12 cellular contexts compared by ENCODE assay signal in genomic region chr11:124643605-124644425, GRCh38. TPM values are rescaled to one million over a fixed set of nuclear protein-coding genes. Genes with fewer than 3 reads are reported as not detected.
A peak's percentile ranks its signal among the peaks of the same experiment; 100 is the strongest.
DNase-seq lines count a peak whose midpoint lies in the region; ATAC-seq and TF ChIP-seq lines count a peak whose summit lies in the region.
"Had no signal": no experiment of that assay in that cellular context is flagged by ENCODE, and none has a peak within 500 bp of the region (broad histone marks: within the 10 kb centered on the region; RNA-seq: fewer than 3 reads in every experiment).

No MANE protein-coding gene starts in this region.

- H3K27me3 ChIP-seq in MG63 = no peaks in the 10 kb centered on the region
- no peaks in the 10 kb centered on the region for H3K27me3 ChIP-seq in psoas muscle (ENCODE audit: insufficient read depth in 3 of 3, low read length in 2 of 3)
- H3K27me3 ChIP-seq: esophagus squamous epithelium had no signal

- no peaks in the 10 kb centered on the region for H3K36me3 ChIP-seq in MG63
- H3K36me3 ChIP-seq in psoas muscle (ENCODE audit: insufficient read depth in 1 of 2, low read depth in 1 of 2) = peaks cover 0 to 30% of the 10 kb centered on the region in 2 donors

- ATAC-seq in psoas muscle (peak; percentile 18 to 40 (median 32)), GM21529 (IDR thresholded peaks at IDR 0.05; ENCODE audit: unreplicated experiment) (no peak)
- ATAC-seq: stimulated activated effector memory CD8-positive, alpha-beta T cell treated with anti-CD3 and anti-CD28 coated beads, Interleukin-12 subunit alpha, Interleukin-12 subunit beta, amount 100 ng/mL, for 72 hours had no signal

- TF ChIP-seq CTCF in coronary artery (IDR thresholded peaks at IDR 0.05) = no peak
- TF ChIP-seq CTCF in psoas muscle (IDR thresholded peaks at IDR 0.05) = no peak

- DNase-seq in EH (ENCODE audit: low read depth) (peak; percentile 95), MG63 (peak; percentile 55), coronary artery (ENCODE audit: low spot score) (no peak), psoas muscle (no peak), NCI-H1092 treated with DMSO at 0.1 percent for 48 hours (lab: John Stamatoyannopoulos, UW) (no peak), activated gamma-delta T cell (lab: John Stamatoyannopoulos, UW) (no peak)
- DNase-seq in NK-92 treated with Interleukin-12 subunit alpha and Interleukin-12 subunit beta, amount 100 ng/mL, for 24 hours (lab: John Stamatoyannopoulos, UW) = no peak
- DNase-seq: esophagus squamous epithelium had no signal

- 34 to 45% (median 35%) methylated on average over 3 of the region's 3 CpGs for WGBS in psoas muscle, 3 donors

- H3K27ac ChIP-seq in coronary artery (peak overlapping the region; percentile 24 to 56), psoas muscle (no peak overlapping the region)
- H3K27ac ChIP-seq: esophagus squamous epithelium had no signal

- H3K9me3 ChIP-seq in MG63 (no peaks in the 10 kb centered on the region), psoas muscle (no peaks in the 10 kb centered on the region)
- H3K9me3 ChIP-seq: esophagus squamous epithelium had no signal

- intact Hi-C loops in psoas muscle (cut with DNase I) = loop anchor here in 1 of 2 donors (5.0 kb wide), 1 partner anchor 193 kb away; no protein-coding TSS in a partner anchor

- no peaks in the 10 kb centered on the region for H3K4me1 ChIP-seq in psoas muscle

- H3K4me3 ChIP-seq in MG63 = no peak overlapping the region
- H3K4me3 ChIP-seq in coronary artery = no peak overlapping the region
- no peak overlapping the region for H3K4me3 ChIP-seq in psoas muscle

RNA-seq across cellular contexts. Expression of gene TBRG1, which starts 21.2 kb away (rescaled TPM):
- total RNA-seq in MG63 (2014; rRNA removed; shearing (Covaris generic); ENCODE audit: low replicate concordance) = 13.2 and 24.9 TPM in 2 replicates
- 10 to 100 TPM; 24.2 to 32.3 (median 27.4) TPM for total RNA-seq in psoas muscle
- 10 to 100 TPM; 29.4 to 99.3 (median 45.7) TPM for polyA plus RNA-seq in psoas muscle

RNA-seq across cellular contexts. Expression of gene SIAE, which starts 29.7 kb away (rescaled TPM):
- 2.8 and 4.6 TPM in 2 replicates for total RNA-seq in MG63 (2014; rRNA removed; shearing (Covaris generic); ENCODE audit: low replicate concordance)
- total RNA-seq in psoas muscle = 10 to 100 TPM; 15.7 to 21.8 (median 19.1) TPM
- 10 to 100 TPM in 2 of 3 donors, 1 to 10 TPM in 1; 9.1 to 15.7 (median 12.8) TPM for polyA plus RNA-seq in psoas muscle

RNA-seq across cellular contexts. Expression of gene SPA17, which starts 29.9 kb away (rescaled TPM):
- 19.0 and 32.4 TPM in 2 replicates for total RNA-seq in MG63 (2014; rRNA removed; shearing (Covaris generic); ENCODE audit: low replicate concordance)
- total RNA-seq in psoas muscle = 1 to 10 TPM in 1 of 4 donors, under 1 TPM in 3; 0.32 to 1.1 (median 0.73) TPM
- polyA plus RNA-seq in psoas muscle = 1 to 10 TPM in 2 of 3 donors, under 1 TPM in 1; 0.87 to 3.6 (median 2.8) TPM

RNA-seq across cellular contexts. Expression of gene PANX3, which starts 32.6 kb away (rescaled TPM):
- not detected in 2 replicates for total RNA-seq in MG63 (2014; rRNA removed; shearing (Covaris generic); ENCODE audit: low replicate concordance)
- not detected for total RNA-seq in psoas muscle
- polyA plus RNA-seq in psoas muscle = not detected
- total RNA-seq: activated CD4-positive, alpha-beta T cell treated with anti-CD3 and anti-CD28 coated beads, Interleukin-2, amount 10 ng/mL, durations not matched to agents 24 days and 14 days; esophagus squamous epithelium; mononuclear cell had no signal

Comparison
In these comparisons a context has a peak if more than half of its experiments do, and no peak if none do; other contexts are left out.
1. DNase-seq: peak in EH (single experiment) and MG63 (single experiment); none in coronary artery (single experiment), psoas muscle (0 of 2), NK-92 treated with Interleukin-12 subunit alpha and Interleukin-12 subunit beta, amount 100 ng/mL, for 24 hours (single experiment), NCI-H1092 treated with DMSO at 0.1 percent for 48 hours (single experiment) and activated gamma-delta T cell (single experiment).